In genomic region chr6:158387036-158387435, GRCh38 we compare ENCODE assay signal across 2 cellular contexts.
TF ChIP-seq lines count a peak whose summit lies in the region.

No MANE protein-coding gene starts in this region.

TF ChIP-seq in SK-N-SH treated with all-trans-retinoic acid at 6 μM for 48 hours, 23 proteins besides CTCF, POLR2A, EP300 and RAD21:
- TF ChIP-seq TSHZ2 (CRISPR knock-in tag; IDR thresholded peaks at IDR 0.05) (no peak), POU6F1 (CRISPR knock-in tag; IDR thresholded peaks at IDR 0.05; ENCODE audit: borderline replicate concordance, low read depth) (no peak), RARB (CRISPR knock-in tag; IDR thresholded peaks at IDR 0.05) (no peak), ZNF565 (CRISPR knock-in tag; conservative IDR thresholded peaks at IDR 0.05; ENCODE audit: low read depth) (no peak), CSDC2 (CRISPR knock-in tag; IDR thresholded peaks at IDR 0.05) (no peak), ZNF70 (CRISPR knock-in tag; IDR thresholded peaks at IDR 0.05) (no peak), CREB5 (CRISPR knock-in tag; IDR thresholded peaks at IDR 0.05; ENCODE audit: low read depth) (no peak), SNAI2 (CRISPR knock-in tag; IDR thresholded peaks at IDR 0.05) (no peak)

TF ChIP-seq in GM12878, 131 proteins besides CTCF, POLR2A, EP300 and RAD21 (continued from another document):
- TF ChIP-seq ZBTB33 (IDR thresholded peaks at IDR 0.05) (no peak), USF2 (IDR thresholded peaks at IDR 0.05; ENCODE audit: borderline replicate concordance, low read depth, low read length) (no peak), NFYA (IDR thresholded peaks at IDR 0.05; ENCODE audit: borderline replicate concordance, low read depth, low read length) (no peak), KLF5 (IDR thresholded peaks at IDR 0.05; ENCODE audit: partially characterized antibody) (no peak), ZNF384 (IDR thresholded peaks at IDR 0.05; ENCODE audit: borderline replicate concordance, low read depth, low read length) (no peak), ELK1 (IDR thresholded peaks at IDR 0.05; ENCODE audit: low read depth, low read length) (no peak), REST (IDR thresholded peaks at IDR 0.05; ENCODE audit: low read depth, low read length) (no peak), STAT1 (conservative IDR thresholded peaks at IDR 0.05) (no peak)
